Comparison of ENCODE assay signal across 7 cellular contexts in genomic region chr7:100080895-100081534, GRCh38. TPM values are rescaled to one million over a fixed set of nuclear protein-coding genes. Genes with fewer than 3 reads are reported as not detected.
A peak's percentile ranks its signal among the peaks of the same experiment; 100 is the strongest.
DNase-seq lines count a peak whose midpoint lies in the region; ATAC-seq and TF ChIP-seq lines count a peak whose summit lies in the region.

No MANE protein-coding gene starts in this region.

- peak overlapping the region; percentile 98 for H3K9ac ChIP-seq in HUES64 (ENCODE audit: low read depth, low read length)

- H3K27ac ChIP-seq in HUES64 (ENCODE audit: low read depth, low read length), result peak overlapping the region; percentile 88
- H3K27ac ChIP-seq in adrenal gland, result peak overlapping the region in 4 of 5 donors; percentile 66 to 94 (median 78)
- H3K27ac ChIP-seq in thyroid gland, result peak overlapping the region; percentile 35 to 83 (median 47)

- H3K4me1 ChIP-seq in HUES64 (ENCODE audit: insufficient read depth, low read length), result peaks cover 4% of the 10 kb centered on the region
- peaks cover 16 to 26% of the 10 kb centered on the region in 2 donors for H3K4me1 ChIP-seq in adrenal gland (replicated peaks in 1 of 2)
- peaks cover 21 to 26% of the 10 kb centered on the region in 2 donors for H3K4me1 ChIP-seq in thyroid gland

- H3K27me3 ChIP-seq in HUES64 (ENCODE audit: insufficient read depth, low read length), result no peaks in the 10 kb centered on the region
- H3K27me3 ChIP-seq in adrenal gland, result no peaks in the 10 kb centered on the region
- no peaks in the 10 kb centered on the region for H3K27me3 ChIP-seq in thyroid gland

- no peak for ATAC-seq in sciatic nerve

- 2% methylated on average over 31 of the region's 34 CpGs for WGBS in HUES64
- WGBS in adrenal gland, 4 donors, result 1 to 3% (median 1%) methylated on average over 10 to 34 of the region's 34 CpGs
- WGBS in thyroid gland, 2 donors, result 1% methylated on average over 26 to 29 of the region's 34 CpGs

- TF ChIP-seq POLR2A in adrenal gland (IDR thresholded peaks at IDR 0.05), result no peak
- TF ChIP-seq POLR2A in thyroid gland (IDR thresholded peaks at IDR 0.05), result no peak

- H3K9me3 ChIP-seq in HUES64 (ENCODE audit: insufficient read depth, low read depth, low read length) (peaks cover 5% of the 10 kb centered on the region; the same call in 1 of the 2 replicates), adrenal gland (replicated peaks in 1 of 3) (no peaks in the 10 kb centered on the region), thyroid gland (no peaks in the 10 kb centered on the region)

- intact Hi-C loops in adrenal gland (cut with DNase I) (no loop called here), thyroid gland (cut with DNase I) (loop anchor here (5.0 kb wide), 1 partner anchor 89 kb away; no protein-coding TSS in a partner anchor), sciatic nerve (cut with DNase I) (no loop called here)

- TF ChIP-seq CTCF in GM12865 (IDR thresholded peaks at IDR 0.05; ENCODE audit: insufficient read depth, low read depth, low read length, missing control alignments), result no peak
- no peak for TF ChIP-seq CTCF in adrenal gland (IDR thresholded peaks at IDR 0.05)
- TF ChIP-seq CTCF in thyroid gland (IDR thresholded peaks at IDR 0.05), result no peak

- DNase-seq in GM12865 (ENCODE audit: low read depth) (no peak), adrenal gland (peak in 1 of 7 donors; percentile 37), left kidney (ENCODE audit: low read depth, low spot score) (peak; percentile 69), thyroid gland (peak in 1 of 2 donors; percentile 9), sciatic nerve (ENCODE audit: low spot score) (no peak), GM19238 (ENCODE audit: insufficient read length, low spot score) (no peak)

- peak overlapping the region; percentile 78 for H3K4me3 ChIP-seq in GM12865 (ENCODE audit: low read depth, low read length)
- peak overlapping the region; percentile 100 for H3K4me3 ChIP-seq in HUES64 (ENCODE audit: low read length)
- peak overlapping the region; percentile 58 to 94 (median 70) for H3K4me3 ChIP-seq in adrenal gland
- H3K4me3 ChIP-seq in thyroid gland (replicated peaks in 1 of 3), result peak overlapping the region; percentile 66 to 87 (median 85)

- H3K36me3 ChIP-seq in HUES64 (ENCODE audit: insufficient read depth, low read length), result peaks cover 38% of the 10 kb centered on the region
- peaks cover 0 to 22% of the 10 kb centered on the region in 2 donors for H3K36me3 ChIP-seq in adrenal gland (replicated peaks in 1 of 2)
- H3K36me3 ChIP-seq in thyroid gland, result peaks cover 11 to 16% of the 10 kb centered on the region in 2 donors

RNA-seq across cellular contexts. Expression of gene ZNF3, which starts 0.5 kb away (rescaled TPM):
- 34.8 TPM for polyA plus RNA-seq in HUES64 (2013, experiment 1 of 2)
- polyA plus RNA-seq in HUES64 (2013, experiment 2 of 2), result 34.5 TPM
- total RNA-seq in adrenal gland, result 10 to 100 TPM; 13.2 to 47.3 (median 22.1) TPM
- polyA plus RNA-seq in adrenal gland, result 10 to 100 TPM; 17.4 to 25.5 (median 23.2) TPM
- total RNA-seq in thyroid gland, result 10 to 100 TPM; 31.4 to 42.3 (median 36.1) TPM
- total RNA-seq in sciatic nerve, result 25.3 TPM

RNA-seq across cellular contexts. Expression of gene COPS6, which starts 7.8 kb away (rescaled TPM):
- 89.7 TPM for polyA plus RNA-seq in HUES64 (2013, experiment 1 of 2)
- polyA plus RNA-seq in HUES64 (2013, experiment 2 of 2), result 91.2 TPM
- total RNA-seq in adrenal gland, result 100 to 1,000 TPM in 5 of 8 donors, 10 to 100 TPM in 3; 25.5 to 130 (median 102) TPM
- polyA plus RNA-seq in adrenal gland, result 100 to 1,000 TPM; 135 to 194 (median 187) TPM
- total RNA-seq in thyroid gland, result 10 to 100 TPM; 32.5 to 71.5 (median 39.9) TPM
- 76.2 TPM for total RNA-seq in sciatic nerve

RNA-seq across cellular contexts. Expression of gene MCM7, which starts 20.2 kb away (rescaled TPM):
- 226 TPM for polyA plus RNA-seq in HUES64 (2013, experiment 1 of 2)
- 205 TPM for polyA plus RNA-seq in HUES64 (2013, experiment 2 of 2)
- total RNA-seq in adrenal gland, result 10 to 100 TPM; 13.6 to 51.0 (median 27.5) TPM
- polyA plus RNA-seq in adrenal gland, result 10 to 100 TPM; 12.2 to 72.3 (median 52.4) TPM
- total RNA-seq in thyroid gland, result 10 to 100 TPM; 16.6 to 51.3 (median 26.5) TPM
- 42.4 TPM for total RNA-seq in sciatic nerve

RNA-seq across cellular contexts. Expression of gene AP4M1, which starts 20.4 kb away (rescaled TPM):
- 14.9 TPM for polyA plus RNA-seq in HUES64 (2013, experiment 1 of 2)
- polyA plus RNA-seq in HUES64 (2013, experiment 2 of 2), result 11.3 TPM
- 10 to 100 TPM in 7 of 8 donors, 1 to 10 TPM in 1; 9.6 to 24.0 (median 16.5) TPM for total RNA-seq in adrenal gland
- 10 to 100 TPM in 2 of 3 donors, 1 to 10 TPM in 1; 9.6 to 30.1 (median 23.5) TPM for polyA plus RNA-seq in adrenal gland
- 10 to 100 TPM in 3 of 4 donors, 1 to 10 TPM in 1; 9.1 to 26.6 (median 19.4) TPM for total RNA-seq in thyroid gland
- 19.5 TPM for total RNA-seq in sciatic nerve

RNA-seq across cellular contexts. Expression of gene ZSCAN21, which starts 31.4 kb away (rescaled TPM):
- 13.3 TPM for polyA plus RNA-seq in HUES64 (2013, experiment 1 of 2)
- 16.4 TPM for polyA plus RNA-seq in HUES64 (2013, experiment 2 of 2)
- total RNA-seq in adrenal gland (10 to 100 TPM in 7 of 8 donors, 1 to 10 TPM in 1; 10.0 to 16.5 (median 13.4) TPM), thyroid gland (10 to 100 TPM; 14.0 to 23.8 (median 19.2) TPM), sciatic nerve (13.0 TPM)
- 10 to 100 TPM; 11.2 to 14.9 (median 12.5) TPM for polyA plus RNA-seq in adrenal gland
